In genomic region chr2:189593115-189593514, GRCh38 we compare ENCODE assay signal across 31 cellular contexts.
"Had no signal": no experiment of that assay in that cellular context is flagged by ENCODE, and none has a peak within 500 bp of the region (broad histone marks: within the 10 kb centered on the region; RNA-seq: fewer than 3 reads in every experiment).

No MANE protein-coding gene starts in this region.

- H3K27ac Mint-ChIP-seq: activated CD4-positive, alpha-beta memory T cell treated with anti-CD3 and anti-CD28 coated beads, Interleukin-2, amount 10 ng/mL, durations not matched to agents 7 days and 5 days; activated CD4-positive, alpha-beta T cell treated with anti-CD3 and anti-CD28 coated beads, Interleukin-2, amount 10 ng/mL, durations not matched to agents 7 days and 5 days; activated T-helper 2 cell treated with anti-CD3 and anti-CD28 coated beads, Interferon-gamma antibody, Interleukin-2, Interleukin-4, amounts not matched to agents 10 μg/mL and 5 μg/mL and 100 μg/mL, durations not matched to agents 14 hours and 24 hours and 36 hours; brain; T-helper 1 cell treated with Interleukin-12 subunit alpha and Interleukin-12 subunit beta and Interleukin-4 antibody, amounts not matched to agents 30 μg/mL and 1 μg/mL, for 36 hours had no signal

- H3K4me2 ChIP-seq: SK-N-SH had no signal

- H3K4me1 ChIP-seq: SJCRH30 had no signal

- H3K9me3 ChIP-seq: SJCRH30, SK-N-SH had no signal

- H3K9me2 ChIP-seq: SK-N-SH had no signal

- H3K27me3 ChIP-seq: SJCRH30 had no signal

- H3K36me3 Mint-ChIP-seq: brain had no signal

- H3K4me3 Mint-ChIP-seq: activated CD4-positive, alpha-beta memory T cell treated with anti-CD3 and anti-CD28 coated beads, Interleukin-2, amount 10 ng/mL, durations not matched to agents 7 days and 5 days; activated CD4-positive, alpha-beta T cell treated with anti-CD3 and anti-CD28 coated beads, Interleukin-2, amount 10 ng/mL, durations not matched to agents 7 days and 5 days; brain; T-helper 1 cell treated with Interleukin-12 subunit alpha and Interleukin-12 subunit beta and Interleukin-4 antibody, amounts not matched to agents 30 μg/mL and 1 μg/mL, for 36 hours had no signal

- H3K4me3 ChIP-seq: cardiac muscle cell, SJCRH30 had no signal

- H3K9me3 Mint-ChIP-seq: activated CD4-positive, alpha-beta memory T cell treated with anti-CD3 and anti-CD28 coated beads, Interleukin-2, amount 10 ng/mL, durations not matched to agents 7 days and 5 days; activated T-helper 2 cell treated with anti-CD3 and anti-CD28 coated beads, Interferon-gamma antibody, Interleukin-2, Interleukin-4, amounts not matched to agents 10 μg/mL and 5 μg/mL and 100 μg/mL, durations not matched to agents 14 hours and 24 hours and 36 hours; T-helper 1 cell treated with Interleukin-12 subunit alpha and Interleukin-12 subunit beta and Interleukin-4 antibody, amounts not matched to agents 30 μg/mL and 1 μg/mL, for 36 hours had no signal

- FAIRE-seq: astrocyte had no signal

- H3K4me1 Mint-ChIP-seq: brain had no signal

- H3K27ac ChIP-seq: cardiac muscle cell, RWPE1, SJCRH30, VCaP had no signal

- H3K9ac ChIP-seq: SK-N-SH had no signal

- ATAC-seq: Panc1 had no signal

- DNase-seq: activated CD4-positive, alpha-beta memory T cell treated with anti-CD3 and anti-CD28 coated beads, Interleukin-2, amount 10 ng/mL, durations not matched to agents 7 days and 5 days; activated CD4-positive, alpha-beta T cell treated with anti-CD3 and anti-CD28 coated beads, Interleukin-2, amount 10 ng/mL, durations not matched to agents 7 days and 5 days; activated CD4-positive, CD25-positive, alpha-beta regulatory T cell; activated gamma-delta T cell treated with Interleukin-2 at 50 U/mL for 16 hours; activated naive CD4-positive, alpha-beta T cell treated with anti-CD3 and anti-CD28 coated beads, Interleukin-2, amount 50 U/mL, for 16 hours; activated T-cell treated with anti-CD3 and anti-CD28 coated beads for 4 hours; activated T-cell treated with anti-CD3 and anti-CD28 coated beads, Interleukin-2, amount 50 U/mL, for 48 hours; amygdala; MM.1S; NCI-H1105; NCI-H1436; NCI-H1694 treated with DMSO at 0.1 percent for 48 hours; NCI-H2029 treated with DMSO at 0.1 percent for 48 hours; NCI-H345; NCI-H510A; NCI-H526 treated with DMSO at 0.1 percent for 48 hours; NCI-H82; NK-92 treated with Interleukin-12 subunit alpha and Interleukin-12 subunit beta, amount 100 ng/mL, for 24 hours; OCI-M1; Right ventricle myocardium superior; SJCRH30; SK-N-SH; SW 1271 had no signal

- H3K36me3 ChIP-seq: cardiac muscle cell, SJCRH30 had no signal

- H3K27me3 Mint-ChIP-seq: activated CD4-positive, alpha-beta memory T cell treated with anti-CD3 and anti-CD28 coated beads, Interleukin-2, amount 10 ng/mL, durations not matched to agents 7 days and 5 days; activated CD4-positive, alpha-beta T cell treated with anti-CD3 and anti-CD28 coated beads, Interleukin-2, amount 10 ng/mL, durations not matched to agents 7 days and 5 days had no signal
